In the genomic region with DNA sequence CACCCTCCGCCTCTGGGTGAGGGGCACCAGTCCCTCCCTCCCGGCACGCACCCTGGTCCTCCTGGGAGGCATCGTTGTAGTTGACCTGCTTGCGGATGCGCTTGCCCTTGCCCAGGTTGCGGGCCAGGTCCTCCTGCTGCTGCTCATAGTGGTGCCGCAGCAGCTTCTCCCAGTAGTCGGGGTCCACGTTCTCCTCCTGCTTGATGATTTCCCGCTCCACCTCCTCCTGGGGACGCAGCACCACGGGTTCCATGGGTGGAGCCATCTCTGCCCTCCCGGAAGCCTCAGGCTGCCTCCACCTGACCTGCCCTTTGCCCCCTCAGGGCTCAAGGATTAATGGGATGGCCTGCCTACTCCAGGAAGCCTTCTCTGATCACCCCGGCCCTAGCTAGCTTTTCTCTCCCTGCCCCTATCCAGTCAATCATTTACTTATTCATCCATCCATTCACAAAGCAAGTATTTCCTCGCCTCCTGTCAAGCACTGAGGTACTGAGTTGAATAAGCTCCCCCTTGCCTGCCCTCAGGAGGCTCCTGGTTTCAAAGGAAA, we compare ENCODE assay signal across 15 cellular contexts. TPM values are rescaled to one million over a fixed set of nuclear protein-coding genes. Genes with fewer than 3 reads are reported as not detected.
A peak's percentile ranks its signal among the peaks of the same experiment; 100 is the strongest.
DNase-seq lines count a peak whose midpoint lies in the region; ATAC-seq, FAIRE-seq and TF ChIP-seq lines count a peak whose summit lies in the region.
"Had no signal": no experiment of that assay in that cellular context is flagged by ENCODE, and none has a peak within 500 bp of the region (broad histone marks: within the 10 kb centered on the region; RNA-seq: fewer than 3 reads in every experiment).

No MANE protein-coding gene starts in this region.

- H3K9me3 ChIP-seq in heart left ventricle (peaks cover 0 to 2% (median 0%) of the 10 kb centered on the region in 12 donors), aorta (ENCODE audit: control insufficient read depth, low read length) (no peaks in the 10 kb centered on the region), breast epithelium (peaks cover 0 to 3% of the 10 kb centered on the region in 2 donors)
- H3K9me3 ChIP-seq: MG63 had no signal

- H3K27me3 ChIP-seq in heart left ventricle (peaks cover 0 to 26% (median 0%) of the 10 kb centered on the region in 9 donors), aorta (ENCODE audit: control insufficient read depth in 1 of 2, insufficient read depth in 2 of 2, low read length in 1 of 2) (no peaks in the 10 kb centered on the region), breast epithelium (peaks cover 0 to 11% of the 10 kb centered on the region in 2 donors)
- H3K27me3 ChIP-seq: MG63 had no signal

- 90 to 92% (median 90%) methylated on average over 16 of the region's 16 CpGs for WGBS in heart left ventricle, 4 donors
- 87 to 94% methylated on average over 16 of the region's 16 CpGs for WGBS in aorta, 2 donors

- H3K4me1 Mint-ChIP-seq in dendritic cell treated with granulocyte-macrophage colony-stimulating factor and Interleukin-4, amounts not matched to agents 40 ng/mL and 50 ng/mL, for 4 days (ENCODE audit: low read depth), result peaks cover 25% of the 10 kb centered on the region
- H3K4me1 Mint-ChIP-seq in nephron progenitor cell, result peaks cover 13% of the 10 kb centered on the region

- H3K36me3 Mint-ChIP-seq in dendritic cell treated with granulocyte-macrophage colony-stimulating factor and Interleukin-4, amounts not matched to agents 40 ng/mL and 50 ng/mL, for 4 days (ENCODE audit: low read depth), result no peaks in the 10 kb centered on the region
- H3K36me3 Mint-ChIP-seq in nephron progenitor cell (ENCODE audit: low read depth), result no peaks in the 10 kb centered on the region

- H3K27ac Mint-ChIP-seq in dendritic cell treated with granulocyte-macrophage colony-stimulating factor and Interleukin-4, amounts not matched to agents 40 ng/mL and 50 ng/mL, for 4 days, result peak overlapping the region; percentile 2
- no peak overlapping the region for H3K27ac Mint-ChIP-seq in nephron progenitor cell

- no peak for FAIRE-seq in HTR-8/SVneo (lab: Jason Lieb, UNC)

- no peak overlapping the region for H3K4me3 Mint-ChIP-seq in dendritic cell treated with granulocyte-macrophage colony-stimulating factor and Interleukin-4, amounts not matched to agents 40 ng/mL and 50 ng/mL, for 4 days
- peak overlapping the region; percentile 7 for H3K4me3 Mint-ChIP-seq in nephron progenitor cell

- H3K4me3 ChIP-seq in heart left ventricle, result no peak overlapping the region
- H3K4me3 ChIP-seq in aorta (ENCODE audit: low read length in 2 of 2), result no peak overlapping the region
- no peak overlapping the region for H3K4me3 ChIP-seq in breast epithelium
- H3K4me3 ChIP-seq: MG63, PC-9 had no signal

- H3K27me3 Mint-ChIP-seq in dendritic cell treated with granulocyte-macrophage colony-stimulating factor and Interleukin-4, amounts not matched to agents 40 ng/mL and 50 ng/mL, for 4 days, result peaks cover 21% of the 10 kb centered on the region
- peaks cover 22% of the 10 kb centered on the region for H3K27me3 Mint-ChIP-seq in nephron progenitor cell (ENCODE audit: low read depth, poor library complexity)

- no peaks in the 10 kb centered on the region for H3K36me3 ChIP-seq in heart left ventricle
- H3K36me3 ChIP-seq in aorta (ENCODE audit: control insufficient read depth in 1 of 2, insufficient read depth in 2 of 2, low read length in 1 of 2), result no peaks in the 10 kb centered on the region
- H3K36me3 ChIP-seq in breast epithelium, result no peaks in the 10 kb centered on the region
- H3K36me3 ChIP-seq: MG63 had no signal

- no peak for ATAC-seq in heart left ventricle
- no peak for ATAC-seq in aorta (ENCODE audit: low FRiP score)

- DNase-seq in heart left ventricle, result peak in 3 of 5 donors; percentile 4 to 37 (median 22)
- DNase-seq in cardiac septum (ENCODE audit: low spot score), result no peak
- DNase-seq in nephron progenitor cell, result no peak
- peak; percentile 24 to 70 for DNase-seq in aorta
- no peak for DNase-seq in HTR-8/SVneo (ENCODE audit: insufficient read length, low spot score)
- no peak for DNase-seq in midbrain (lab: John Stamatoyannopoulos, UW)
- DNase-seq in breast epithelium (ENCODE audit: low spot score in 2 of 2), result no peak
- DNase-seq: COR-L47, Karpas-422, MG63, NCI-H1092 treated with DMSO at 0.1 percent for 48 hours, NCI-H2081 treated with DMSO at 0.1 percent for 48 hours, NCI-H524, PC-9 had no signal

- H3K27ac ChIP-seq in heart left ventricle, result no peak overlapping the region
- H3K27ac ChIP-seq in aorta (ENCODE audit: low read depth in 1 of 2, low read length in 2 of 2), result no peak overlapping the region
- H3K27ac ChIP-seq in breast epithelium, result no peak overlapping the region
- H3K27ac ChIP-seq: PC-9 had no signal

- intact Hi-C loops in heart left ventricle (cut with DNase I) (no loop called here), cardiac septum (cut with DNase I) (no loop called here), aorta (cut with DNase I) (no loop called here), breast epithelium (cut with DNase I; ENCODE audit: low total_unique reads) (no loop called here)
- intact Hi-C loops in dendritic cell treated with granulocyte-macrophage colony-stimulating factor and Interleukin-4, amounts not matched to agents 40 ng/mL and 50 ng/mL, for 4 days (cut with micrococcal nuclease), result no loop called here

- H3K9me3 Mint-ChIP-seq in dendritic cell treated with granulocyte-macrophage colony-stimulating factor and Interleukin-4, amounts not matched to agents 40 ng/mL and 50 ng/mL, for 4 days, result no peaks in the 10 kb centered on the region
- H3K9me3 Mint-ChIP-seq in nephron progenitor cell, result no peaks in the 10 kb centered on the region

- TF ChIP-seq CTCF in heart left ventricle (IDR thresholded peaks at IDR 0.05) (no peak), nephron progenitor cell (IDR thresholded peaks at IDR 0.05) (no peak), breast epithelium (IDR thresholded peaks at IDR 0.05) (no peak)

- H3K4me1 ChIP-seq in heart left ventricle (peaks cover 0 to 12% (median 0%) of the 10 kb centered on the region in 12 donors), aorta (ENCODE audit: control insufficient read depth in 1 of 2, insufficient read depth in 2 of 2, low read length in 2 of 2) (no peaks in the 10 kb centered on the region), breast epithelium (no peaks in the 10 kb centered on the region)

- TF ChIP-seq POLR2A in heart left ventricle (IDR thresholded peaks at IDR 0.05) (no peak), breast epithelium (IDR thresholded peaks at IDR 0.05) (no peak)

RNA-seq across cellular contexts. Expression of gene CHD5, which starts 53.5 kb away (rescaled TPM):
- total RNA-seq in heart left ventricle (1 to 10 TPM in 1 of 9 donors, under 1 TPM in 6, not detected in 2; 0.07 to 1.3 (median 0.32) TPM), cardiac septum (0.81 TPM), aorta (1 to 10 TPM in 1 of 2 donors, under 1 TPM in 1; 0.24 to 2.5 TPM), breast epithelium (under 1 TPM; under 0.01 to 0.33 (median 0.15) TPM)
- polyA plus RNA-seq in heart left ventricle (under 1 TPM; 0.07 to 0.08 TPM), aorta (under 1 TPM; 0.25 to 0.38 TPM)

Comparison
In these comparisons a context has a peak if more than half of its experiments do, and no peak if none do; other contexts are left out.
1. DNase-seq: peak in heart left ventricle (3 of 5) and aorta (2 of 2); none in cardiac septum (single experiment), nephron progenitor cell (single experiment), HTR-8/SVneo (single experiment), midbrain (single experiment) and breast epithelium (0 of 2).